ENCODE assay signal across 18 cellular contexts in genomic region chr4:38831653-38832052, GRCh38. TPM values are rescaled to one million over a fixed set of nuclear protein-coding genes. Genes with fewer than 3 reads are reported as not detected.
A peak's percentile ranks its signal among the peaks of the same experiment; 100 is the strongest.
DNase-seq lines count a peak whose midpoint lies in the region; ATAC-seq lines count a peak whose summit lies in the region.
"Had no signal": no experiment of that assay in that cellular context is flagged by ENCODE, and none has a peak within 500 bp of the region (broad histone marks: within the 10 kb centered on the region; RNA-seq: fewer than 3 reads in every experiment).

No MANE protein-coding gene starts in this region.

- H3K4me1 Mint-ChIP-seq in memory B cell: peaks cover 25% of the 10 kb centered on the region

- peaks cover 19% of the 10 kb centered on the region for H3K9me3 Mint-ChIP-seq in memory B cell

- H3K4me3 Mint-ChIP-seq in memory B cell: no peak overlapping the region

- no peaks in the 10 kb centered on the region for H3K27me3 Mint-ChIP-seq in memory B cell

- H3K36me3 Mint-ChIP-seq in memory B cell: peaks cover 57% of the 10 kb centered on the region

- ATAC-seq in memory B cell (ENCODE audit: low read depth) (no peak), HG03342 (IDR thresholded peaks at IDR 0.05; ENCODE audit: unreplicated experiment) (no peak), HG03520 (IDR thresholded peaks at IDR 0.05; ENCODE audit: unreplicated experiment) (no peak)
- ATAC-seq: A549 had no signal

- DNase-seq in EH (ENCODE audit: low read depth): peak; percentile 90
- DNase-seq in M059J (ENCODE audit: low read depth): peak; percentile 31
- DNase-seq in dedifferentiated amniotic fluid mesenchymal stem cell (ENCODE audit: extremely low spot score): peak; percentile 18
- DNase-seq in memory B cell (ENCODE audit: low spot score in 2 of 2): no peak
- DNase-seq in NCI-H2029 (lab: John Stamatoyannopoulos, UW): no peak
- DNase-seq in KBM-7: no peak
- DNase-seq: C1 segment of cervical spinal cord, DMS79 treated with DMSO at 0.1 percent for 48 hours, GM23248, NCI-H1417 treated with DMSO at 0.1 percent for 48 hours, NCI-H1930, NCI-H2171, NCI-H69, Peyer's patch had no signal

- in situ Hi-C loops in KBM-7 (cut with MboI; ENCODE audit: low pct_unique_long_range_greater_than_20kb, low sequenced_read_pairs): no loop called here

- H3K27ac Mint-ChIP-seq in memory B cell: peak overlapping the region; percentile 24

RNA-seq across cellular contexts. Expression of gene TLR6, which starts 25.0 kb away (rescaled TPM):
- 2.3 and 2.8 TPM in 2 replicates for total RNA-seq in M059J (2014; rRNA removed; shearing (Covaris generic))

RNA-seq across cellular contexts. Expression of gene TLR1, which starts 27.1 kb away (rescaled TPM):
- total RNA-seq in M059J (2014; rRNA removed; shearing (Covaris generic)): 3.2 and 5.5 TPM in 2 replicates
- total RNA-seq: GM23248 had no signal

RNA-seq across cellular contexts. Expression of gene FAM114A1, which starts 36.0 kb away (rescaled TPM):
- 98.0 and 156 TPM in 2 replicates for total RNA-seq in M059J (2014; rRNA removed; shearing (Covaris generic))

RNA-seq across cellular contexts. Expression of gene TLR10, which starts 48.9 kb away (rescaled TPM):
- total RNA-seq in M059J (2014; rRNA removed; shearing (Covaris generic)): not detected in 2 replicates
- total RNA-seq: GM23248, MCF 10A had no signal

Comparison
In these comparisons a context has a peak if more than half of its experiments do, and no peak if none do; other contexts are left out.
1. DNase-seq: peak in EH (single experiment), M059J (single experiment) and dedifferentiated amniotic fluid mesenchymal stem cell (single experiment); none in memory B cell (0 of 2), NCI-H2029 (single experiment) and KBM-7 (single experiment).